ENCODE assay signal across 2 cellular contexts in genomic region chr15:28727026-28727425, GRCh38. TPM values are rescaled to one million over a fixed set of nuclear protein-coding genes. Genes with fewer than 3 reads are reported as not detected.
"Had no signal": no experiment of that assay in that cellular context is flagged by ENCODE, and none has a peak within 500 bp of the region (broad histone marks: within the 10 kb centered on the region; RNA-seq: fewer than 3 reads in every experiment).

No MANE protein-coding gene starts in this region.

RNA-seq across cellular contexts. Expression of gene GOLGA8M, which starts 14.8 kb away (rescaled TPM):
- total RNA-seq: foreskin keratinocyte, hepatocyte had no signal
- polyA plus RNA-seq: foreskin keratinocyte, hepatocyte had no signal
